11 cellular contexts compared by ENCODE assay signal in the genomic region with DNA sequence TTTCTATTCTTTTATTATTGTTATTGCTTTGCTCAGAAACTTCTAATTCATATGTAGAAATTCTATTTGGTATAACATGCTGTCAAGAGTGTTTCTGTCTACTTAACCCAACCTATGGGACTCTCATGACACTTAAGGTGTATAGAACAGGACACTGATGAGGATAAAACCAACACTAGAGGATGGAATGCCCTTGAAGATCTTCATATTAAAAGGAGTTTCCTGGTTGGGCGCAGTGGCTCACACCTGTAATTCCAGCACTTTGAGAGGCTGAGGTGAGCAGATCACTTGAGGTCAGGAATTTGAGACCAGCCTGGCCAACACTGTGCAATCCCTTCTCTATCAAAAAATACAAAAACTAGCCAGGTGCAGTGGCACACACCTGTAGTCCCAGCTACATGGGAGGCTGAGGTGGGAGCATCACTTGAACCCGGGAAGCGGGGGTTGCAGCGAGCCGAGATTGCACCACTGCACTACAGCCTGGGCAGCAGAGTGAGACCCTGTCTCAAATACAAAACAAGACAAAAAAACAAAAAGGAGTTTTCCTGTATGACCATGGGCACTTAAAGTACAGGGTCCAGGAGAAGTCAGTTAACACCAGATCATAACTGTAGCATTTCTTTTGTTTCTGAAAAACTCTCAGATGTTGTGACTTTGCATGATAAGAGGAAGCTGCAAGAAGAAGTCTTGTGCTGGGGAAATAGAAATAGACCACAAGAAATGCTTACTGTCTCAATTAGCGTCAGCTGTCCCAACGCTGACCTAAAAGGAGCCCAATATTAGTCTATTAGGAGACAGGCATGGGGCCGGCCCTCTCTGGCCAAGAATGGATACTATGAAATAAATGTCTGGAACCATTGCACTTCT. TPM values are rescaled to one million over a fixed set of nuclear protein-coding genes. Genes with fewer than 3 reads are reported as not detected.
DNase-seq lines count a peak whose midpoint lies in the region; ATAC-seq and TF ChIP-seq lines count a peak whose summit lies in the region.
"Had no signal": no experiment of that assay in that cellular context is flagged by ENCODE, and none has a peak within 500 bp of the region (broad histone marks: within the 10 kb centered on the region; RNA-seq: fewer than 3 reads in every experiment).

No MANE protein-coding gene starts in this region.

- H3K4me1 ChIP-seq in gastroesophageal sphincter = no peaks in the 10 kb centered on the region

- no peak for DNase-seq in activated naive CD8-positive, alpha-beta T cell treated with anti-CD3 and anti-CD28 coated beads, Interleukin-2, amount 50 U/mL, for 24 hours
- DNase-seq in NCI-H187 treated with DMSO at 0.1 percent for 48 hours (lab: John Stamatoyannopoulos, UW) (no peak), HuH-7.5 (ENCODE audit: low spot score) (no peak), NCI-H748 treated with DMSO at 0.1 percent for 48 hours (lab: John Stamatoyannopoulos, UW) (no peak)
- DNase-seq: activated CD8-positive, alpha-beta memory T cell treated with anti-CD3 and anti-CD28 coated beads, Interleukin-2, amount 50 U/mL, for 4 hours; Calu3; kidney glomerular epithelial cell had no signal

- H3K9me3 ChIP-seq in gastroesophageal sphincter = no peaks in the 10 kb centered on the region

- H3K36me3 Mint-ChIP-seq in activated naive CD8-positive, alpha-beta T cell treated with anti-CD3 and anti-CD28 coated beads, Interleukin-2, amount 50 U/mL, for 24 hours (ENCODE audit: low read depth) = no peaks in the 10 kb centered on the region

- no peaks in the 10 kb centered on the region for H3K27me3 ChIP-seq in gastroesophageal sphincter

- 64 to 65% methylated on average over 3 to 4 of the region's 8 CpGs for WGBS in gastroesophageal sphincter (ENCODE audit: low coverage in 1 of 2), 2 donors

- no peak overlapping the region for H3K27ac Mint-ChIP-seq in activated naive CD8-positive, alpha-beta T cell treated with anti-CD3 and anti-CD28 coated beads, Interleukin-2, amount 50 U/mL, for 24 hours

- TF ChIP-seq EP300 in gastroesophageal sphincter (IDR thresholded peaks at IDR 0.05) = no peak

- no peak overlapping the region for H3K27ac ChIP-seq in gastroesophageal sphincter

- H3K36me3 ChIP-seq in gastroesophageal sphincter = no peaks in the 10 kb centered on the region

- no peaks in the 10 kb centered on the region for H3K27me3 Mint-ChIP-seq in activated naive CD8-positive, alpha-beta T cell treated with anti-CD3 and anti-CD28 coated beads, Interleukin-2, amount 50 U/mL, for 24 hours

- H3K4me3 Mint-ChIP-seq in activated naive CD8-positive, alpha-beta T cell treated with anti-CD3 and anti-CD28 coated beads, Interleukin-2, amount 50 U/mL, for 24 hours = no peak overlapping the region

- peaks cover 7% of the 10 kb centered on the region for H3K4me1 Mint-ChIP-seq in activated naive CD8-positive, alpha-beta T cell treated with anti-CD3 and anti-CD28 coated beads, Interleukin-2, amount 50 U/mL, for 24 hours

- ATAC-seq in GM18505 (IDR thresholded peaks at IDR 0.05; ENCODE audit: unreplicated experiment) = peak; percentile 53
- peak; percentile 75 for ATAC-seq in GM21447 (IDR thresholded peaks at IDR 0.05; ENCODE audit: unreplicated experiment)
- ATAC-seq in HG03280 (IDR thresholded peaks at IDR 0.05; ENCODE audit: unreplicated experiment) = peak; percentile 75
- ATAC-seq in gastroesophageal sphincter = peak; percentile 55
- ATAC-seq in activated naive CD8-positive, alpha-beta T cell treated with anti-CD3 and anti-CD28 coated beads, Interleukin-2, amount 50 U/mL, for 24 hours = no peak

- no peak for TF ChIP-seq POLR2A in GM18505 (IDR thresholded peaks at IDR 0.05; ENCODE audit: borderline replicate concordance, extremely low read depth, insufficient read depth, insufficient read length)
- TF ChIP-seq POLR2A in gastroesophageal sphincter (IDR thresholded peaks at IDR 0.05) = no peak

- no peak for TF ChIP-seq CTCF in gastroesophageal sphincter (IDR thresholded peaks at IDR 0.05)

- no peak overlapping the region for H3K4me3 ChIP-seq in gastroesophageal sphincter

- no peaks in the 10 kb centered on the region for H3K9me3 Mint-ChIP-seq in activated naive CD8-positive, alpha-beta T cell treated with anti-CD3 and anti-CD28 coated beads, Interleukin-2, amount 50 U/mL, for 24 hours

RNA-seq across cellular contexts. Expression of a gene that starts 38.9 kb away (rescaled TPM):
- total RNA-seq in gastroesophageal sphincter = 10 to 100 TPM; 21.2 to 34.4 (median 24.5) TPM
